In genomic region chr7:127819975-127820778, GRCh38 we compare ENCODE assay signal across 1 cellular context.
TF ChIP-seq lines count a peak whose summit lies in the region.

No MANE protein-coding gene starts in this region.

TF ChIP-seq in SK-N-SH, 30 proteins besides CTCF, POLR2A, EP300 and RAD21 (continued from another document):
- peak; percentile 19; the same call in 1 of the 2 replicates for TF ChIP-seq SIN3A (IDR thresholded peaks at IDR 0.05; ENCODE audit: borderline replicate concordance, low read depth, low read length)
- peak; percentile 84 for TF ChIP-seq JUND (IDR thresholded peaks at IDR 0.05)
- peak; percentile 68 for TF ChIP-seq TCF12 (IDR thresholded peaks at IDR 0.05)
